In genomic region chr5:175124821-175125220, GRCh38 we compare ENCODE assay signal across 25 cellular contexts.
"Had no signal": no experiment of that assay in that cellular context is flagged by ENCODE, and none has a peak within 500 bp of the region (broad histone marks: within the 10 kb centered on the region; RNA-seq: fewer than 3 reads in every experiment).

No MANE protein-coding gene starts in this region.

- DNase-seq: stimulated activated CD4-positive, alpha-beta T cell treated with anti-CD3 and anti-CD28 coated beads, Interleukin-2, amount 100 ng/mL, for 48 hours; stimulated activated CD4-positive, alpha-beta T cell treated with anti-CD3 and anti-CD28 coated beads, Interleukin-4, amount 100 ng/mL, for 1 hour; stimulated activated CD4-positive, alpha-beta T cell treated with anti-CD3 and anti-CD28 coated beads, Interleukin-4, amount 100 ng/mL, for 24 hours; stimulated activated CD4-positive, alpha-beta T cell treated with anti-CD3 and anti-CD28 coated beads, Interleukin-4, amount 100 ng/mL, for 4 hours; stimulated activated CD8-positive, alpha-beta memory T cell treated with anti-CD3 and anti-CD28 coated beads, Interleukin-4, amount 100 ng/mL, for 48 hours; stimulated activated naive B cell treated with anti-CD40 and anti-IgM and Interleukin-4, amounts not matched to agents 10 μg/mL and 1 μg/mL and 100 μg/mL, for 72 hours; stimulated activated naive CD4-positive, alpha-beta T cell; stimulated activated naive CD4-positive, alpha-beta T cell treated with Interleukin-2 at 50 U/mL for 16 hours; stimulated activated naive CD8-positive, alpha-beta T cell treated with anti-CD3 and anti-CD28 coated beads, Interleukin-15, amount 100 ng/mL, for 72 hours; stimulated activated naive CD8-positive, alpha-beta T cell treated with anti-CD3 and anti-CD28 coated beads, Interleukin-15, Interleukin-2, amounts not matched to agents 100 U/mL and 50 U/mL, for 24 hours; stomach; substantia nigra; testis; thyroid gland; tibial artery; transverse colon; upper lobe of right lung; uterus had no signal

- H3K36me3 ChIP-seq: stomach, suprapubic skin, thoracic aorta, thyroid gland, tibial artery, tibial nerve, transverse colon, upper lobe of right lung, uterus, vagina had no signal

- FAIRE-seq: urothelium cell line had no signal

- H3K4me3 ChIP-seq: stomach, suprapubic skin, testis, thoracic aorta, thyroid gland, tibial artery, tibial nerve, transverse colon, upper lobe of right lung, uterus, vagina had no signal

- ATAC-seq: stimulated activated effector memory CD8-positive, alpha-beta T cell treated with anti-CD3 and anti-CD28 coated beads, Interleukin-12 subunit alpha, Interleukin-12 subunit beta, amount 100 ng/mL, for 72 hours; stimulated activated memory B cell treated with anti-CD40 and anti-IgM and Interleukin-4, amounts not matched to agents 10 μg/mL and 1 μg/mL and 100 μg/mL, for 72 hours; stimulated activated naive B cell treated with anti-CD40 and anti-IgM and Interleukin-4, amounts not matched to agents 10 μg/mL and 1 μg/mL and 100 μg/mL, for 72 hours; stimulated activated naive CD8-positive, alpha-beta T cell treated with anti-CD3 and anti-CD28 coated beads, Interleukin-15, amount 100 ng/mL, for 72 hours; stimulated activated naive CD8-positive, alpha-beta T cell treated with anti-CD3 and anti-CD28 coated beads, Interleukin-15, Interleukin-2, amounts not matched to agents 100 U/mL and 50 U/mL, for 24 hours; upper lobe of right lung had no signal

- H3K9me3 ChIP-seq: stomach, suprapubic skin, testis, thoracic aorta, thyroid gland, tibial artery, tibial nerve, transverse colon, upper lobe of right lung, uterus, vagina had no signal

- H3K27ac ChIP-seq: stomach, suprapubic skin, testis, thoracic aorta, thyroid gland, tibial artery, tibial nerve, transverse colon, upper lobe of right lung, uterus, vagina had no signal

- H3K27me3 ChIP-seq: stomach, suprapubic skin, testis, thyroid gland, tibial artery, tibial nerve, transverse colon, upper lobe of right lung, uterus, vagina had no signal

- H3K4me1 ChIP-seq: stomach, suprapubic skin, testis, thyroid gland, tibial artery, tibial nerve, transverse colon, upper lobe of right lung, uterus, vagina had no signal
